8 cellular contexts compared by ENCODE assay signal in the genomic region with DNA sequence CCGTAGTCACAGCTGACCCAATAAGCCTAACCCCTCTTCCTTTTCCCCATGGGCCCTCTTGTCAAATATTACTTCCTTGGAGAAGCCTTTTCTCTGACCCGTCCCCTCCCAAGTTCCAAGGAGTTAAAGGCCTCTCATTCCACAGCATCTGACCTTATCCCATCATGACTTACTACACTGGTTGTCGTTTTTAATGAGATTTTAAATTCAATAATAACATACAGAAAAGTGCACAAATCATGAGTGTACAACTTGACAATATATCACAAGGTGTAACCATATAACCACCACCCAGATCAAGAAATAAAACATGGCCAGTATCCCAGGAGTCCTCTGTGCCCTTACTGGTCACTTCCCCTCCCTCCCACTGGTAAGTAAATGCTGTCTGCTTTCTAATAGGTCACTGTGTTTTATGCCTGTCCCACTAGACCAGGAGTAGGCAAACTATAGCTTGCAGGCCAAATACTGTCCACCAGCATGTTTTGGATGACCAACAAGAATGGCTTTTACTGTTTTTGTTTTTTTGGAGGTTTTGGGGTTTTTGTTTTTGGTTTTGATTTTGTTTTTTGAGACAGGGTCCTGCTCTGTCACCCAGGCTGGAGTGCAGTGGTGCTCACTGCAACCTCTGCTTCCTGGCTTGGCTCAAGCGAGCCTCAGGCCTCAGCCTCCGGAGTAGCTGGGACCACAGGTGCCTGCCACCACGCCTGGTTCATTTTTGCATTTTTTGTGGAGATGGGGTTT. TPM values are rescaled to one million over a fixed set of nuclear protein-coding genes. Genes with fewer than 3 reads are reported as not detected.
A peak's percentile ranks its signal among the peaks of the same experiment; 100 is the strongest.
DNase-seq lines count a peak whose midpoint lies in the region; ATAC-seq and TF ChIP-seq lines count a peak whose summit lies in the region.

No MANE protein-coding gene starts in this region.

- peaks cover 24% of the 10 kb centered on the region for H3K4me1 Mint-ChIP-seq in chondrocyte (ENCODE audit: low read depth)
- peaks cover 15 to 25% (median 23%) of the 10 kb centered on the region in 4 donors for H3K4me1 Mint-ChIP-seq in naive thymus-derived CD8-positive, alpha-beta T cell

- POLR2A ChIA-PET in naive thymus-derived CD8-positive, alpha-beta T cell (lab: Charles Lee) = interaction anchor here (1.0 to 1.6 kb wide), 5 partner anchors 12 to 397 kb away, joined by 4 to 12 read pairs (median 9); a partner anchor contains a TSS

- peak overlapping the region; percentile 83 for H3K4me3 Mint-ChIP-seq in chondrocyte (ENCODE audit: unreplicated experiment)
- peak overlapping the region; percentile 83 to 98 (median 94) for H3K4me3 Mint-ChIP-seq in naive thymus-derived CD8-positive, alpha-beta T cell

- no peak for ATAC-seq in naive thymus-derived CD8-positive, alpha-beta T cell
- ATAC-seq in sciatic nerve = no peak
- no peak for ATAC-seq in HG03469 (IDR thresholded peaks at IDR 0.05; ENCODE audit: unreplicated experiment)
- ATAC-seq in GM19455 (IDR thresholded peaks at IDR 0.05; ENCODE audit: unreplicated experiment) = no peak

- intact Hi-C loops in sciatic nerve (cut with DNase I) = no loop called here

- TF ChIP-seq CTCF in GM06990 (IDR thresholded peaks at IDR 0.05; ENCODE audit: insufficient read depth, low read length, poor library complexity, severe bottlenecking) = no peak
- TF ChIP-seq CTCF in chondrocyte (IDR thresholded peaks at IDR 0.05) = no peak

- peaks cover 7% of the 10 kb centered on the region for H3K27me3 Mint-ChIP-seq in chondrocyte (ENCODE audit: low read depth)
- H3K27me3 Mint-ChIP-seq in naive thymus-derived CD8-positive, alpha-beta T cell = no peaks in the 10 kb centered on the region

- peak overlapping the region; percentile 91 for H3K4me3 ChIP-seq in GM06990 (replicated peaks; ENCODE audit: low read depth, low read length)

- in situ Hi-C loops in G401 (cut with HindIII; ENCODE audit: low sequenced_read_pairs) = no loop called here

- peaks cover 10% of the 10 kb centered on the region for H3K36me3 ChIP-seq in GM06990 (ENCODE audit: control insufficient read depth, insufficient read depth, low read length)

- H3K36me3 Mint-ChIP-seq in chondrocyte (ENCODE audit: low read depth) = no peaks in the 10 kb centered on the region
- H3K36me3 Mint-ChIP-seq in naive thymus-derived CD8-positive, alpha-beta T cell = no peaks in the 10 kb centered on the region

- no peaks in the 10 kb centered on the region for H3K9me3 Mint-ChIP-seq in chondrocyte (ENCODE audit: low read depth)
- H3K9me3 Mint-ChIP-seq in naive thymus-derived CD8-positive, alpha-beta T cell = no peaks in the 10 kb centered on the region

- no peaks in the 10 kb centered on the region for H3K27me3 ChIP-seq in GM06990 (replicated peaks; ENCODE audit: control insufficient read depth, insufficient read depth, low read length)

- DNase-seq in GM06990 (ENCODE audit: extremely low read depth, insufficient read length) (no peak), NCI-H226 (peak; percentile 12), chondrocyte (ENCODE audit: low spot score) (no peak), sciatic nerve (ENCODE audit: low spot score) (no peak), G401 (ENCODE audit: low spot score) (no peak)
- DNase-seq in naive thymus-derived CD8-positive, alpha-beta T cell = no peak

- peak overlapping the region; percentile 96 for H3K27ac Mint-ChIP-seq in chondrocyte (ENCODE audit: unreplicated experiment)
- H3K27ac Mint-ChIP-seq in naive thymus-derived CD8-positive, alpha-beta T cell = peak overlapping the region; percentile 92 to 99 (median 98)

RNA-seq across cellular contexts. Expression of a gene that starts 1.2 kb away (rescaled TPM):
- 7.2 to 11.6 TPM (median 9.0 TPM) in 3 replicates for total RNA-seq in chondrocyte
- total RNA-seq in naive thymus-derived CD8-positive, alpha-beta T cell = 10 to 100 TPM; 10.7 to 12.7 TPM
- 1 to 10 TPM; 3.9 to 7.2 (median 4.2) TPM for polyA plus RNA-seq in naive thymus-derived CD8-positive, alpha-beta T cell
- 6.3 TPM for total RNA-seq in sciatic nerve
- total RNA-seq in G401 (2014; rRNA removed; shearing (Covaris generic)) = 120 and 154 TPM in 2 replicates

RNA-seq across cellular contexts. Expression of a gene that starts 14.4 kb away (rescaled TPM):
- 0.07 to 0.28 TPM in 2 of 3 replicates, not detected in the other for total RNA-seq in chondrocyte
- total RNA-seq in naive thymus-derived CD8-positive, alpha-beta T cell = under 1 TPM in 1 of 2 experiments, not detected in 1; 0.08 TPM
- polyA plus RNA-seq in naive thymus-derived CD8-positive, alpha-beta T cell = under 1 TPM in 1 of 3 donors, not detected in 2; 0.08 TPM
- 0.98 TPM for total RNA-seq in sciatic nerve
- total RNA-seq in G401 (2014; rRNA removed; shearing (Covaris generic)) = 0.37 and 1.3 TPM in 2 replicates

RNA-seq across cellular contexts. Expression of a gene that starts 19.4 kb away (rescaled TPM):
- total RNA-seq in chondrocyte (not detected in 3 replicates), sciatic nerve (not detected)
- total RNA-seq in naive thymus-derived CD8-positive, alpha-beta T cell = not detected
- polyA plus RNA-seq in naive thymus-derived CD8-positive, alpha-beta T cell = not detected
- not detected in 2 replicates for total RNA-seq in G401 (2014; rRNA removed; shearing (Covaris generic))

RNA-seq across cellular contexts. Expression of a gene that starts 49.0 kb away (rescaled TPM):
- total RNA-seq in chondrocyte (not detected in 3 replicates), sciatic nerve (not detected)
- not detected for total RNA-seq in naive thymus-derived CD8-positive, alpha-beta T cell
- not detected for polyA plus RNA-seq in naive thymus-derived CD8-positive, alpha-beta T cell
- total RNA-seq in G401 (2014; rRNA removed; shearing (Covaris generic)) = 1.4 and 1.9 TPM in 2 replicates

RNA-seq across cellular contexts. Expression of a gene that starts 50.0 kb away (rescaled TPM):
- total RNA-seq in chondrocyte (not detected in 3 replicates), sciatic nerve (not detected)
- total RNA-seq in naive thymus-derived CD8-positive, alpha-beta T cell = not detected
- polyA plus RNA-seq in naive thymus-derived CD8-positive, alpha-beta T cell = not detected
- total RNA-seq in G401 (2014; rRNA removed; shearing (Covaris generic)) = not detected in 2 replicates
